20 cellular contexts compared by ENCODE assay signal in genomic region chr5:152623951-152624350, GRCh38.
DNase-seq lines count a peak whose midpoint lies in the region; ATAC-seq and TF ChIP-seq lines count a peak whose summit lies in the region.
"Had no signal": no experiment of that assay in that cellular context is flagged by ENCODE, and none has a peak within 500 bp of the region (broad histone marks: within the 10 kb centered on the region; RNA-seq: fewer than 3 reads in every experiment).

No MANE protein-coding gene starts in this region.

- H3K9me3 ChIP-seq in trophoblast cell (ENCODE audit: insufficient read depth, low read depth, low read length) (no peaks in the 10 kb centered on the region), upper lobe of left lung (no peaks in the 10 kb centered on the region)
- H3K9me3 ChIP-seq in CD8-positive, alpha-beta T cell (ENCODE audit: low read length): no peaks in the 10 kb centered on the region
- H3K9me3 ChIP-seq: BE2C; BLaER1 treated with 17β-estradiol and CSF1 and Interleukin-3, amounts not matched to agents 10 nM and 100 nM; Caco-2 had no signal

- H3K4me3 Mint-ChIP-seq in stimulated activated memory B cell treated with anti-CD40 and anti-IgM and Interleukin-4, amounts not matched to agents 10 μg/mL and 1 μg/mL and 100 μg/mL, for 72 hours: no peak overlapping the region
- no peak overlapping the region for H3K4me3 Mint-ChIP-seq in CD8-positive, alpha-beta T cell
- H3K4me3 Mint-ChIP-seq: CD14-positive monocyte; CD4-positive, alpha-beta memory T cell had no signal

- no peak overlapping the region for H3K9ac ChIP-seq in trophoblast cell (ENCODE audit: low read length)
- H3K9ac ChIP-seq: BLaER1 treated with 17β-estradiol and CSF1 and Interleukin-3, amounts not matched to agents 10 nM and 100 nM had no signal

- TF ChIP-seq CTCF in epithelial cell of proximal tubule (conservative IDR thresholded peaks at IDR 0.05; ENCODE audit: low read depth, low read length): no peak
- TF ChIP-seq CTCF in upper lobe of left lung (IDR thresholded peaks at IDR 0.05): no peak
- TF ChIP-seq CTCF in CD8-positive, alpha-beta T cell (IDR thresholded peaks at IDR 0.05): no peak

- no peak overlapping the region for H4K8ac ChIP-seq in trophoblast cell (ENCODE audit: low read depth, low read length)

- H3K36me3 ChIP-seq in trophoblast cell (ENCODE audit: control insufficient read depth in 1 of 2, insufficient read depth in 2 of 2, low read length in 2 of 2) (no peaks in the 10 kb centered on the region), upper lobe of left lung (no peaks in the 10 kb centered on the region)
- H3K36me3 ChIP-seq in CD8-positive, alpha-beta T cell (ENCODE audit: insufficient read depth, low read length): no peaks in the 10 kb centered on the region
- H3K36me3 ChIP-seq: BE2C; BLaER1 treated with 17β-estradiol and CSF1 and Interleukin-3, amounts not matched to agents 10 nM and 100 nM had no signal

- no peak overlapping the region for H4K91ac ChIP-seq in trophoblast cell (ENCODE audit: low read depth, low read length)

- H3K4ac ChIP-seq in trophoblast cell (ENCODE audit: low read depth, low read length): no peak overlapping the region

- no CpG with 5 or more reads among the region's 1 CpG for WGBS in trophoblast cell (ENCODE audit: extremely low coverage, insufficient coverage, insufficient read length)
- WGBS in upper lobe of left lung, 2 donors: 52 to 82% methylated on average over 1 of the region's 1 CpG

- DNase-seq in DMS53 (lab: John Stamatoyannopoulos, UW): peak; percentile 7
- DNase-seq in DMS53 treated with DMSO at 0.1 percent for 48 hours (lab: John Stamatoyannopoulos, UW; ENCODE audit: unreplicated experiment): no peak
- peak; percentile 33 for DNase-seq in epithelial cell of proximal tubule (ENCODE audit: low read depth)
- peak; percentile 53 for DNase-seq in trophoblast cell
- no peak for DNase-seq in ACHN
- DNase-seq in upper lobe of left lung: no peak
- no peak for DNase-seq in CD8-positive, alpha-beta T cell
- DNase-seq: AML-193; BE2C; Caco-2; CD4-positive, alpha-beta memory T cell; DMS153; DMS79 treated with DMSO at 0.1 percent for 48 hours; GF-D8; H7; HCEC 1CT had no signal

- no peak overlapping the region for H4K12ac ChIP-seq in trophoblast cell (ENCODE audit: low read depth, low read length)

- no peak overlapping the region for H2BK120ac ChIP-seq in trophoblast cell (ENCODE audit: insufficient read depth, low read length, poor library complexity)

- H3K9me3 Mint-ChIP-seq in stimulated activated memory B cell treated with anti-CD40 and anti-IgM and Interleukin-4, amounts not matched to agents 10 μg/mL and 1 μg/mL and 100 μg/mL, for 72 hours: no peaks in the 10 kb centered on the region
- no peaks in the 10 kb centered on the region for H3K9me3 Mint-ChIP-seq in CD8-positive, alpha-beta T cell

- H3K18ac ChIP-seq in trophoblast cell (ENCODE audit: low read length): no peak overlapping the region

- H2AK5ac ChIP-seq in trophoblast cell (ENCODE audit: low read length): no peak overlapping the region

- no peak for TF ChIP-seq POLR2A in upper lobe of left lung (IDR thresholded peaks at IDR 0.05)

- H3K4me2 ChIP-seq in trophoblast cell (ENCODE audit: low read length): no peak overlapping the region
- H3K4me2 ChIP-seq: BLaER1 treated with 17β-estradiol and CSF1 and Interleukin-3, amounts not matched to agents 10 nM and 100 nM had no signal

- no peak for TF ChIP-seq EP300 in upper lobe of left lung (IDR thresholded peaks at IDR 0.05)

- H3K4me3 ChIP-seq in epithelial cell of proximal tubule (ENCODE audit: low read depth, low read length) (no peak overlapping the region), trophoblast cell (ENCODE audit: low read depth, low read length) (no peak overlapping the region), upper lobe of left lung (no peak overlapping the region)
- no peak overlapping the region for H3K4me3 ChIP-seq in CD8-positive, alpha-beta T cell (ENCODE audit: low read depth, low read length)
- H3K4me3 ChIP-seq: BLaER1 treated with 17β-estradiol and CSF1 and Interleukin-3, amounts not matched to agents 10 nM and 100 nM had no signal

- no peak overlapping the region for H2BK5ac ChIP-seq in trophoblast cell (ENCODE audit: low read depth, low read length, poor library complexity)

- no peak overlapping the region for H3K27ac Mint-ChIP-seq in stimulated activated memory B cell treated with anti-CD40 and anti-IgM and Interleukin-4, amounts not matched to agents 10 μg/mL and 1 μg/mL and 100 μg/mL, for 72 hours
- H3K27ac Mint-ChIP-seq in CD8-positive, alpha-beta T cell: no peak overlapping the region
- H3K27ac Mint-ChIP-seq: CD4-positive, alpha-beta memory T cell had no signal

- H3K4me1 ChIP-seq in trophoblast cell (ENCODE audit: control insufficient read depth in 1 of 2, insufficient read depth in 2 of 2, low read length in 2 of 2) (no peaks in the 10 kb centered on the region), upper lobe of left lung (no peaks in the 10 kb centered on the region)
- no peaks in the 10 kb centered on the region for H3K4me1 ChIP-seq in CD8-positive, alpha-beta T cell (ENCODE audit: insufficient read depth, low read length)
- H3K4me1 ChIP-seq: BE2C; BLaER1 treated with 17β-estradiol and CSF1 and Interleukin-3, amounts not matched to agents 10 nM and 100 nM had no signal

- H2AFZ ChIP-seq in trophoblast cell (ENCODE audit: insufficient read depth, low read length, poor library complexity): no peak overlapping the region

- in situ Hi-C loops in ACHN (cut with HindIII; ENCODE audit: low pct_ligation_motif_present, low pct_unique_long_range_greater_than_20kb, low sequenced_read_pairs): no loop called here

- CTCF ChIA-PET in CD8-positive, alpha-beta T cell (lab: Charles Lee): no interaction called here

- no peaks in the 10 kb centered on the region for H3K79me1 ChIP-seq in trophoblast cell (ENCODE audit: low read length)

- no peaks in the 10 kb centered on the region for H3K27me3 ChIP-seq in trophoblast cell (ENCODE audit: insufficient read depth, low read length)
- H3K27me3 ChIP-seq in upper lobe of left lung: no peaks in the 10 kb centered on the region
- H3K27me3 ChIP-seq in CD8-positive, alpha-beta T cell (ENCODE audit: insufficient read depth, low read length): no peaks in the 10 kb centered on the region
- H3K27me3 ChIP-seq: BE2C; BLaER1 treated with 17β-estradiol and CSF1 and Interleukin-3, amounts not matched to agents 10 nM and 100 nM had no signal

- no peak overlapping the region for H3K14ac ChIP-seq in trophoblast cell (ENCODE audit: low read length)

- no peaks in the 10 kb centered on the region for H3K4me1 Mint-ChIP-seq in stimulated activated memory B cell treated with anti-CD40 and anti-IgM and Interleukin-4, amounts not matched to agents 10 μg/mL and 1 μg/mL and 100 μg/mL, for 72 hours
- no peaks in the 10 kb centered on the region for H3K4me1 Mint-ChIP-seq in CD8-positive, alpha-beta T cell (ENCODE audit: low read depth)
- H3K4me1 Mint-ChIP-seq: CD14-positive monocyte; CD4-positive, alpha-beta memory T cell had no signal

- POLR2A ChIA-PET in CD8-positive, alpha-beta T cell (lab: Charles Lee): no interaction called here

- no peaks in the 10 kb centered on the region for H3K36me3 Mint-ChIP-seq in stimulated activated memory B cell treated with anti-CD40 and anti-IgM and Interleukin-4, amounts not matched to agents 10 μg/mL and 1 μg/mL and 100 μg/mL, for 72 hours
- H3K36me3 Mint-ChIP-seq in CD8-positive, alpha-beta T cell: no peaks in the 10 kb centered on the region
- H3K36me3 Mint-ChIP-seq: CD14-positive monocyte; CD4-positive, alpha-beta memory T cell had no signal

- ATAC-seq in stimulated activated memory B cell treated with anti-CD40 and anti-IgM and Interleukin-4, amounts not matched to agents 10 μg/mL and 1 μg/mL and 100 μg/mL, for 72 hours: peak; percentile 31
- no peak for ATAC-seq in upper lobe of left lung (ENCODE audit: low FRiP score in 2 of 2)
- no peak for ATAC-seq in CD8-positive, alpha-beta T cell

- H3K27me3 Mint-ChIP-seq in stimulated activated memory B cell treated with anti-CD40 and anti-IgM and Interleukin-4, amounts not matched to agents 10 μg/mL and 1 μg/mL and 100 μg/mL, for 72 hours: no peaks in the 10 kb centered on the region
- H3K27me3 Mint-ChIP-seq in CD8-positive, alpha-beta T cell (ENCODE audit: low read depth): no peaks in the 10 kb centered on the region
- H3K27me3 Mint-ChIP-seq: CD4-positive, alpha-beta memory T cell had no signal

- intact Hi-C loops in CD8-positive, alpha-beta T cell (cut with DNase I, micrococcal nuclease): no loop called here

- no peaks in the 10 kb centered on the region for H3K79me2 ChIP-seq in trophoblast cell (ENCODE audit: control insufficient read depth, insufficient read depth, low read length, poor library complexity)

- H3K23ac ChIP-seq in trophoblast cell (ENCODE audit: low read length): no peak overlapping the region

- H3K27ac ChIP-seq in trophoblast cell (ENCODE audit: low read depth, low read length) (no peak overlapping the region), upper lobe of left lung (peak overlapping the region in 1 of 4 donors; percentile 7)
- no peak overlapping the region for H3K27ac ChIP-seq in CD8-positive, alpha-beta T cell (ENCODE audit: low read depth, low read length)
- H3K27ac ChIP-seq: 22Rv1; BLaER1 treated with 17β-estradiol and CSF1 and Interleukin-3, amounts not matched to agents 10 nM and 100 nM had no signal

- no peak overlapping the region for H2BK12ac ChIP-seq in trophoblast cell (ENCODE audit: low read length)

Comparison
In these comparisons a context has a peak if more than half of its experiments do, and no peak if none do; other contexts are left out.
1. DNase-seq: peak in DMS53 (single experiment), epithelial cell of proximal tubule (single experiment) and trophoblast cell (2 of 2); none in DMS53 treated with DMSO at 0.1 percent for 48 hours (single experiment), ACHN (single experiment), upper lobe of left lung (0 of 2) and CD8-positive, alpha-beta T cell (0 of 7).